8 cellular contexts compared by ENCODE assay signal in genomic region chr11:63670077-63670737, GRCh38. TPM values are rescaled to one million over a fixed set of nuclear protein-coding genes. Genes with fewer than 3 reads are reported as not detected.
DNase-seq lines count a peak whose midpoint lies in the region; ATAC-seq and TF ChIP-seq lines count a peak whose summit lies in the region.

No MANE protein-coding gene starts in this region.

- H3K36me3 Mint-ChIP-seq in GM23338 (ENCODE audit: low read depth): peaks cover 2% of the 10 kb centered on the region; the same call in 2 of the 3 replicates
- H3K36me3 Mint-ChIP-seq in activated B cell treated with CpG ODN at 0.5 μM for 24 hours (ENCODE audit: low read depth): peaks cover 9% of the 10 kb centered on the region
- peaks cover 31% of the 10 kb centered on the region for H3K36me3 Mint-ChIP-seq in stimulated activated effector memory CD8-positive, alpha-beta T cell treated with anti-CD3 and anti-CD28 coated beads, Interleukin-12 subunit alpha, Interleukin-12 subunit beta, amount 100 ng/mL, for 72 hours

- peaks cover 11% of the 10 kb centered on the region for H3K9me3 Mint-ChIP-seq in GM23338
- no peaks in the 10 kb centered on the region for H3K9me3 Mint-ChIP-seq in activated B cell treated with CpG ODN at 0.5 μM for 24 hours
- no peaks in the 10 kb centered on the region for H3K9me3 Mint-ChIP-seq in stimulated activated effector memory CD8-positive, alpha-beta T cell treated with anti-CD3 and anti-CD28 coated beads, Interleukin-12 subunit alpha, Interleukin-12 subunit beta, amount 100 ng/mL, for 72 hours

- POLR2A ChIA-PET in activated B cell treated with CpG ODN at 0.5 μM for 24 hours (lab: Charles Lee): interaction anchor here (2.5 kb wide), 1 partner anchor 11 kb away, joined by 31 read pairs; the partner anchor contains the start of gene RTN3

- H3K27ac Mint-ChIP-seq in GM23338 (no peak overlapping the region), activated B cell treated with CpG ODN at 0.5 μM for 24 hours (peak overlapping the region; percentile 82)
- peak overlapping the region; percentile 91 for H3K27ac Mint-ChIP-seq in stimulated activated effector memory CD8-positive, alpha-beta T cell treated with anti-CD3 and anti-CD28 coated beads, Interleukin-12 subunit alpha, Interleukin-12 subunit beta, amount 100 ng/mL, for 72 hours

- H3K4me2 ChIP-seq in GM23338: peak overlapping the region; percentile 84

- intact Hi-C loops in activated B cell treated with CpG ODN at 0.5 μM for 24 hours (cut with micrococcal nuclease): loop anchor here (2.0 kb wide), 1 partner anchor 169 kb away; the partner anchor contains the start of gene MARK2

- CTCF ChIA-PET in activated B cell treated with CpG ODN at 0.5 μM for 24 hours (lab: Charles Lee): interaction anchor here (0.9 to 3.3 kb wide), 7 partner anchors 12 to 167 kb away, joined by 3 to 34 read pairs (median 4); partner anchors contain the start of gene RTN3

- H3K4me1 ChIP-seq in ACC112 (ENCODE audit: control insufficient read depth, insufficient read depth, low read length, unreplicated experiment) (peaks cover 58% of the 10 kb centered on the region), GM23338 (ENCODE audit: insufficient read depth) (peaks cover 11% of the 10 kb centered on the region; the same call in 1 of the 2 replicates)

- no peaks in the 10 kb centered on the region for H3K36me3 ChIP-seq in ACC112 (ENCODE audit: insufficient read depth, low read length)
- H3K36me3 ChIP-seq in GM23338 (ENCODE audit: insufficient read depth): no peaks in the 10 kb centered on the region

- DNase-seq in GM23338 (ENCODE audit: low spot score) (no peak), activated B cell treated with CpG ODN at 0.5 μM for 24 hours (no peak), hepatic stellate cell (ENCODE audit: low spot score) (peak; percentile 56), NCI-H1048 (lab: John Stamatoyannopoulos, UW) (no peak), SW480 (ENCODE audit: low spot score) (no peak)
- no peak for DNase-seq in stimulated activated effector memory CD8-positive, alpha-beta T cell treated with anti-CD3 and anti-CD28 coated beads, Interleukin-12 subunit alpha, Interleukin-12 subunit beta, amount 100 ng/mL, for 72 hours (ENCODE audit: low spot score in 2 of 2)

- peak overlapping the region; percentile 69 for H2AFZ ChIP-seq in ACC112 (ENCODE audit: low read length, unreplicated experiment)
- peak overlapping the region; percentile 90; the same call in 1 of the 2 replicates for H2AFZ ChIP-seq in GM23338

- no peaks in the 10 kb centered on the region for H3K9me2 ChIP-seq in GM23338 (ENCODE audit: insufficient read depth)

- peaks cover 3% of the 10 kb centered on the region for H3F3A ChIP-seq in GM23338 (replicated peaks; ENCODE audit: low read depth)

- H4K20me1 ChIP-seq in GM23338 (replicated peaks; ENCODE audit: insufficient read depth): peaks cover 26% of the 10 kb centered on the region

- H3K4me3 Mint-ChIP-seq in GM23338: peak overlapping the region; percentile 73
- H3K4me3 Mint-ChIP-seq in activated B cell treated with CpG ODN at 0.5 μM for 24 hours: peak overlapping the region; percentile 76
- peak overlapping the region; percentile 81 for H3K4me3 Mint-ChIP-seq in stimulated activated effector memory CD8-positive, alpha-beta T cell treated with anti-CD3 and anti-CD28 coated beads, Interleukin-12 subunit alpha, Interleukin-12 subunit beta, amount 100 ng/mL, for 72 hours

- H3K27ac ChIP-seq in ACC112 (ENCODE audit: low read depth, low read length) (peak overlapping the region; percentile 93), GM23338 (ENCODE audit: low read depth) (no peak overlapping the region)

- ATAC-seq in GM23338 (no peak), activated B cell treated with CpG ODN at 0.5 μM for 24 hours (ENCODE audit: low read depth) (no peak), GM18868 (IDR thresholded peaks at IDR 0.05; ENCODE audit: unreplicated experiment) (no peak)
- ATAC-seq in stimulated activated effector memory CD8-positive, alpha-beta T cell treated with anti-CD3 and anti-CD28 coated beads, Interleukin-12 subunit alpha, Interleukin-12 subunit beta, amount 100 ng/mL, for 72 hours: no peak

- peaks cover 15% of the 10 kb centered on the region for H3K4me1 Mint-ChIP-seq in GM23338
- H3K4me1 Mint-ChIP-seq in activated B cell treated with CpG ODN at 0.5 μM for 24 hours: peaks cover 25% of the 10 kb centered on the region
- H3K4me1 Mint-ChIP-seq in stimulated activated effector memory CD8-positive, alpha-beta T cell treated with anti-CD3 and anti-CD28 coated beads, Interleukin-12 subunit alpha, Interleukin-12 subunit beta, amount 100 ng/mL, for 72 hours: peaks cover 24% of the 10 kb centered on the region

- peaks cover 15% of the 10 kb centered on the region for H3K27me3 Mint-ChIP-seq in GM23338 (ENCODE audit: insufficient read depth, low read depth, poor library complexity)
- no peaks in the 10 kb centered on the region for H3K27me3 Mint-ChIP-seq in activated B cell treated with CpG ODN at 0.5 μM for 24 hours

- peaks cover 52% of the 10 kb centered on the region for H3K79me2 ChIP-seq in ACC112 (ENCODE audit: control insufficient read depth, insufficient read depth, low read length, unreplicated experiment)
- H3K79me2 ChIP-seq in GM23338 (replicated peaks; ENCODE audit: insufficient read depth): peaks cover 52% of the 10 kb centered on the region

- H3K4me3 ChIP-seq in ACC112 (ENCODE audit: low read depth, low read length): peak overlapping the region; percentile 95
- peak overlapping the region; percentile 54 for H3K4me3 ChIP-seq in GM23338

- TF ChIP-seq CTCF in GM23338 (conservative IDR thresholded peaks at IDR 0.05; ENCODE audit: low read depth in 2 of 2): no peak
- no peak for TF ChIP-seq CTCF in activated B cell treated with CpG ODN at 0.5 μM for 24 hours (IDR thresholded peaks at IDR 0.05)

- no peaks in the 10 kb centered on the region for H3K27me3 ChIP-seq in ACC112 (ENCODE audit: insufficient read depth, low read length)
- H3K27me3 ChIP-seq in GM23338 (ENCODE audit: insufficient read depth): no peaks in the 10 kb centered on the region

TF ChIP-seq in GM23338, 12 proteins besides CTCF, POLR2A, EP300 and RAD21 (continues in another document):
- TF ChIP-seq POLR2AphosphoS5 (IDR thresholded peaks at IDR 0.05; ENCODE audit: low read depth): no peak
- TF ChIP-seq REST (IDR thresholded peaks at IDR 0.05; ENCODE audit: unreplicated experiment): no peak
- no peak for TF ChIP-seq NANOG (IDR thresholded peaks at IDR 0.05; ENCODE audit: borderline replicate concordance)

RNA-seq across cellular contexts. Expression of gene ATL3, which starts 1.0 kb away (rescaled TPM):
- total RNA-seq in GM23338 (2014; rRNA removed; shearing (Covaris generic)): 20.4 and 24.4 TPM in 2 replicates
- 5.2 and 6.8 TPM in 2 replicates for polyA plus RNA-seq in GM23338 (2016; fragmentation: Nextera tagmentation; extraction: Ambion mirVana)
- 31.8 and 32.9 TPM in 2 replicates for total RNA-seq in activated B cell treated with CpG ODN at 0.5 μM for 24 hours

RNA-seq across cellular contexts. Expression of gene RTN3, which starts 11.1 kb away (rescaled TPM):
- 150 and 162 TPM in 2 replicates for total RNA-seq in GM23338 (2014; rRNA removed; shearing (Covaris generic))
- 129 and 138 TPM in 2 replicates for polyA plus RNA-seq in GM23338 (2016; fragmentation: Nextera tagmentation; extraction: Ambion mirVana)
- 16.2 and 18.5 TPM in 2 replicates for total RNA-seq in activated B cell treated with CpG ODN at 0.5 μM for 24 hours

RNA-seq across cellular contexts. Expression of gene PLAAT3, which starts 56.0 kb away (rescaled TPM):
- 61.1 and 63.2 TPM in 2 replicates for total RNA-seq in GM23338 (2014; rRNA removed; shearing (Covaris generic))
- polyA plus RNA-seq in GM23338 (2016; fragmentation: Nextera tagmentation; extraction: Ambion mirVana): 239 and 262 TPM in 2 replicates
- 0.82 and 1.2 TPM in 2 replicates for total RNA-seq in activated B cell treated with CpG ODN at 0.5 μM for 24 hours

Comparison
In these comparisons a context has a peak if more than half of its experiments do, and no peak if none do; other contexts are left out.
1. RNA of gene PLAAT3, which starts 56.0 kb away (total RNA-seq): 61.1 to 63.2 TPM in GM23338; 0.82 to 1.2 TPM in activated B cell treated with CpG ODN at 0.5 μM for 24 hours; every median in the first group is over 10 times any median in the second.
2. Peak in every context shown above with its lines, with median percentiles within 50 percentile points of each other: H3K4me3 Mint-ChIP-seq.